ENCODE assay signal across 8 cellular contexts in the genomic region with DNA sequence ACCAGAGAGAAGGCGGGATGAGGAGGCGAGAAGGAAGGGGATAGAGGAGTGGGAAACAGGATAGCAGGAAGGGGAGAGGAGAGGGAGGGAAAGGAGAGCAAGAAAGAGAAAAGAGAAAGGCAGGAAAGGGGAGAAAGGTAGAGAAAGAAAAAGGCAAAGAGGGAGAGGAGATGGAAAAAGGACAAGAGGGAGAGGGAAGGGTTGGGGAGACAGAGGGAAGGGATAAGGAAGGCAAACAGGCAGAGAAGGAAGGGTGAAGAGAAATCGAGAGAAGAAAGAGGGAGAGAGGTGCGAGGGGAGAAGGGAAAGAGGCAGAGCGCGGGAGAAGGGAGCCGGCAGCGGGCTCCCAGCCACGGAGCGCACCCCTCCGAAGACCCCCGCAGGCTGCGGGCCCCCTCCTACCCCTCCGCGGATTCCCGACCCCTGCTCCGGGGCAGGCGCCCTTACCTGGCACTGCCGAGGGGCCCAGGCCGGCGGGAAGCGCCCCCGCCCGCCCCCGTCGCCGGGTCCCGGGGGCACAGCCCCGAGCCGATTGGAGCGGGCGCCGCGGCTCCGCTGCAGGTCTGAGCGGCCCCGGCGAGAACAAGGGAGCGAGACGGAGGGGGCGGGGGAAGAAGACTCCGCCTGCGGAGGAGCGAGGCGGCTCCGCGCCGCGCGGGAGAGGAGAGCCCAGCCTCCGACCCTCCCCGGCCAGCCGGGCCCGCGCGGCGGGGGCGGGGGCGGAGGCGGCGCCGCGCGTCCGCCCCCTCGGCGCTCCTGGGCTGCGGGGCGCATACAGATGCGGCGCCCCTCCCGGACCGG. TPM values are rescaled to one million over a fixed set of nuclear protein-coding genes. Genes with fewer than 3 reads are reported as not detected.
DNase-seq lines count a peak whose midpoint lies in the region; ATAC-seq and TF ChIP-seq lines count a peak whose summit lies in the region.

A gene with protein sequence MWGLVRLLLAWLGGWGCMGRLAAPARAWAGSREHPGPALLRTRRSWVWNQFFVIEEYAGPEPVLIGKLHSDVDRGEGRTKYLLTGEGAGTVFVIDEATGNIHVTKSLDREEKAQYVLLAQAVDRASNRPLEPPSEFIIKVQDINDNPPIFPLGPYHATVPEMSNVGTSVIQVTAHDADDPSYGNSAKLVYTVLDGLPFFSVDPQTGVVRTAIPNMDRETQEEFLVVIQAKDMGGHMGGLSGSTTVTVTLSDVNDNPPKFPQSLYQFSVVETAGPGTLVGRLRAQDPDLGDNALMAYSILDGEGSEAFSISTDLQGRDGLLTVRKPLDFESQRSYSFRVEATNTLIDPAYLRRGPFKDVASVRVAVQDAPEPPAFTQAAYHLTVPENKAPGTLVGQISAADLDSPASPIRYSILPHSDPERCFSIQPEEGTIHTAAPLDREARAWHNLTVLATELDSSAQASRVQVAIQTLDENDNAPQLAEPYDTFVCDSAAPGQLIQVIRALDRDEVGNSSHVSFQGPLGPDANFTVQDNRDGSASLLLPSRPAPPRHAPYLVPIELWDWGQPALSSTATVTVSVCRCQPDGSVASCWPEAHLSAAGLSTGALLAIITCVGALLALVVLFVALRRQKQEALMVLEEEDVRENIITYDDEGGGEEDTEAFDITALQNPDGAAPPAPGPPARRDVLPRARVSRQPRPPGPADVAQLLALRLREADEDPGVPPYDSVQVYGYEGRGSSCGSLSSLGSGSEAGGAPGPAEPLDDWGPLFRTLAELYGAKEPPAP (minus strand): TSS at position 565 of the 801 bp plus-strand sequence. CDS start 1,787 bp downstream, outside the sequence.

- H2BK12ac ChIP-seq in trophoblast cell (ENCODE audit: low read length), result peak within 1 kb of the TSS; percentile 10

- peak within 1 kb of the TSS; percentile 70 for H3K18ac ChIP-seq in trophoblast cell (ENCODE audit: low read length)

- H3K14ac ChIP-seq in trophoblast cell (ENCODE audit: low read length), result peak within 1 kb of the TSS; percentile 40

- H3K27ac ChIP-seq in MM.1S (ENCODE audit: low read length) (no peak within 1 kb of the TSS), trophoblast cell (ENCODE audit: low read depth, low read length) (peak within 1 kb of the TSS; percentile 89)

- peak within 1 kb of the TSS; percentile 42; the same call in 1 of the 2 replicates for H2AFZ ChIP-seq in MM.1S (ENCODE audit: low read length)
- H2AFZ ChIP-seq in trophoblast cell (ENCODE audit: insufficient read depth, low read length, poor library complexity), result peak within 1 kb of the TSS; percentile 66

- no peaks in the 10 kb centered on the region for H3K9me2 ChIP-seq in MM.1S (replicated peaks; ENCODE audit: insufficient read depth, low read length)

- no peak within 1 kb of the TSS for H3K23ac ChIP-seq in trophoblast cell (ENCODE audit: low read length)

- H3K9me3 ChIP-seq in MM.1S (replicated peaks; ENCODE audit: insufficient read depth, low read length), result no peaks in the 10 kb centered on the region
- peaks cover 3% of the 10 kb centered on the region for H3K9me3 ChIP-seq in trophoblast cell (ENCODE audit: insufficient read depth, low read depth, low read length)

- H3K27me3 ChIP-seq in MM.1S (replicated peaks; ENCODE audit: insufficient read depth, low read length) (no peaks in the 10 kb centered on the region), trophoblast cell (ENCODE audit: insufficient read depth, low read length) (no peaks in the 10 kb centered on the region)

- 0 out of 2 replicates have a peak, but pooled peaks cover 14% of the 10 kb centered on the region for H3F3A ChIP-seq in MM.1S (ENCODE audit: insufficient read depth, low read length)

- no peak for TF ChIP-seq CTCF in MM.1S (IDR thresholded peaks at IDR 0.05; ENCODE audit: low read length)

- peaks cover 19% of the 10 kb centered on the region for H3K79me1 ChIP-seq in trophoblast cell (ENCODE audit: low read length)

- no CpG with 5 or more reads among the region's 73 CpGs for WGBS in trophoblast cell (ENCODE audit: extremely low coverage, insufficient coverage, insufficient read length)

- H3K79me2 ChIP-seq in MM.1S (ENCODE audit: low read length), result no peaks in the 10 kb centered on the region
- H3K79me2 ChIP-seq in trophoblast cell (ENCODE audit: control insufficient read depth, insufficient read depth, low read length, poor library complexity), result peaks cover 9% of the 10 kb centered on the region

- peak within 1 kb of the TSS; percentile 89 for H3K4me2 ChIP-seq in MM.1S (ENCODE audit: low read depth, low read length)
- peak within 1 kb of the TSS; percentile 67 for H3K4me2 ChIP-seq in trophoblast cell (ENCODE audit: low read length)

- peak within 1 kb of the TSS; percentile 88 for H2BK120ac ChIP-seq in trophoblast cell (ENCODE audit: insufficient read depth, low read length, poor library complexity)

- H3K4ac ChIP-seq in trophoblast cell (ENCODE audit: low read depth, low read length), result peak within 1 kb of the TSS; percentile 76

- H4K12ac ChIP-seq in trophoblast cell (ENCODE audit: low read depth, low read length), result peak within 1 kb of the TSS; percentile 45

- H4K8ac ChIP-seq in trophoblast cell (ENCODE audit: low read depth, low read length), result peak within 1 kb of the TSS; percentile 57

- peak within 1 kb of the TSS; percentile 56 for H3K4me3 ChIP-seq in MM.1S (ENCODE audit: low read length)
- H3K4me3 ChIP-seq in trophoblast cell (ENCODE audit: low read depth, low read length), result peak within 1 kb of the TSS; percentile 76

- ATAC-seq in GM21515 (IDR thresholded peaks at IDR 0.05; ENCODE audit: unreplicated experiment), result peak; percentile 37

- intact Hi-C loops in head of caudate nucleus (cut with DNase I), result loop anchor here (2.0 kb wide), 1 partner anchor 70 kb away; no protein-coding TSS in a partner anchor

- H3K4me1 ChIP-seq in MM.1S (ENCODE audit: low read length) (no peaks in the 10 kb centered on the region), trophoblast cell (ENCODE audit: control insufficient read depth in 1 of 2, insufficient read depth in 2 of 2, low read length in 2 of 2) (peaks cover 12 to 20% of the 10 kb centered on the region in 2 experiments)

- no peaks in the 10 kb centered on the region for H4K20me1 ChIP-seq in MM.1S (ENCODE audit: insufficient read depth, low read length)

- H2AK5ac ChIP-seq in trophoblast cell (ENCODE audit: low read length), result peak within 1 kb of the TSS; percentile 60

- DNase-seq in Ammon's horn (ENCODE audit: low spot score), result peak; percentile 69
- peak; percentile 61 for DNase-seq in MM.1S
- peak; percentile 90 for DNase-seq in activated effector memory CD4-positive, alpha-beta T cell treated with anti-CD3 and anti-CD28 coated beads, Interleukin-2, amount 50 U/mL, for 16 hours
- DNase-seq in head of caudate nucleus, result peak in 41 of 42 donors; percentile 44 to 88 (median 70)
- peak; percentile 54 to 82 for DNase-seq in trophoblast cell
- no peak for DNase-seq in SIG-M5 treated with dmso at 0.1 percent for 504 hours (lab: John Stamatoyannopoulos, UW; ENCODE audit: unreplicated experiment)
- no peak for DNase-seq in putamen (ENCODE audit: low spot score)

- H3K9ac ChIP-seq in MM.1S (ENCODE audit: low read length), result peak within 1 kb of the TSS; percentile 10; the same call in 1 of the 2 replicates
- peak within 1 kb of the TSS; percentile 77 for H3K9ac ChIP-seq in trophoblast cell (ENCODE audit: low read length)

- H4K91ac ChIP-seq in trophoblast cell (ENCODE audit: low read depth, low read length), result peak within 1 kb of the TSS; percentile 83

- H2BK5ac ChIP-seq in trophoblast cell (ENCODE audit: low read depth, low read length, poor library complexity), result peak within 1 kb of the TSS; percentile 87

- H3K36me3 ChIP-seq in MM.1S (replicated peaks; ENCODE audit: insufficient read depth, low read length) (no peaks in the 10 kb centered on the region), trophoblast cell (ENCODE audit: control insufficient read depth in 1 of 2, insufficient read depth in 2 of 2, low read length in 2 of 2) (peaks cover 59 to 62% of the 10 kb centered on the region in 2 experiments)

RNA-seq across cellular contexts. Expression of the gene that starts here (rescaled TPM):
- polyA plus RNA-seq in trophoblast cell (2013), result 24.3 and 24.6 TPM in 2 replicates

Comparison
In these comparisons a context has a peak if more than half of its experiments do, and no peak if none do; other contexts are left out.
1. DNase-seq: peak in Ammon's horn (single experiment), MM.1S (single experiment), activated effector memory CD4-positive, alpha-beta T cell treated with anti-CD3 and anti-CD28 coated beads, Interleukin-2, amount 50 U/mL, for 16 hours (single experiment), head of caudate nucleus (41 of 42) and trophoblast cell (2 of 2); none in SIG-M5 treated with dmso at 0.1 percent for 504 hours (single experiment) and putamen (single experiment).